ENCODE assay signal across 8 cellular contexts in genomic region chr19:36114763-36115452, GRCh38. TPM values are rescaled to one million over a fixed set of nuclear protein-coding genes. Genes with fewer than 3 reads are reported as not detected.
A peak's percentile ranks its signal among the peaks of the same experiment; 100 is the strongest.
DNase-seq lines count a peak whose midpoint lies in the region; ATAC-seq, FAIRE-seq and TF ChIP-seq lines count a peak whose summit lies in the region.

TSS of gene POLR2I (minus strand) at chr19:36114875. CDS start at chr19:36114856, 19 bp downstream.

- intact Hi-C loops in transverse colon (cut with DNase I; ENCODE audit: low total_unique reads), result no loop called here

- POLR2A ChIA-PET in T-cell (lab: Charles Lee), result interaction anchor here (0.6 to 0.9 kb wide), 4 partner anchors 99 to 1108 kb away, joined by 3 to 9 read pairs (median 4); partner anchors contain the start of genes ZNF146 (in 1 of the 2) and ZNF565 (in 1 of the 2)

- TF ChIP-seq POLR2A in GM12891 (IDR thresholded peaks at IDR 0.05; ENCODE audit: low read depth, low read length), result peak; percentile 75; the same call in 1 of the 2 replicates
- peak; percentile 78 for TF ChIP-seq POLR2A in transverse colon (IDR thresholded peaks at IDR 0.05)

- H3K4me1 ChIP-seq in cardiac muscle cell (ENCODE audit: low read depth) (no peaks in the 10 kb centered on the region), trophoblast cell (ENCODE audit: control insufficient read depth in 1 of 2, insufficient read depth in 2 of 2, low read length in 2 of 2) (peaks cover 14 to 16% of the 10 kb centered on the region in 2 experiments), transverse colon (peaks cover 11 to 30% (median 22%) of the 10 kb centered on the region in 4 donors)

- peak; percentile 80 for ATAC-seq in HG02840 (IDR thresholded peaks at IDR 0.05; ENCODE audit: low FRiP score, unreplicated experiment)
- peak; percentile 87 to 89 (median 88) for ATAC-seq in T-cell (replicated peaks in 1 of 4)

- H4K12ac ChIP-seq in trophoblast cell (ENCODE audit: low read depth, low read length), result peak within 1 kb of the TSS; percentile 70

- H2BK120ac ChIP-seq in trophoblast cell (ENCODE audit: insufficient read depth, low read length, poor library complexity), result peak within 1 kb of the TSS; percentile 40

- H3K4me3 Mint-ChIP-seq in T-cell, result peak within 1 kb of the TSS; percentile 87 to 94 (median 90)

- TF ChIP-seq CTCF in cardiac muscle cell (IDR thresholded peaks at IDR 0.05; ENCODE audit: low read depth, low read length), result no peak
- TF ChIP-seq CTCF in transverse colon (IDR thresholded peaks at IDR 0.05), result no peak

- H3K27me3 ChIP-seq in cardiac muscle cell, result no peaks in the 10 kb centered on the region
- H3K27me3 ChIP-seq in trophoblast cell (ENCODE audit: insufficient read depth, low read length), result no peaks in the 10 kb centered on the region
- H3K27me3 ChIP-seq in transverse colon, result no peaks in the 10 kb centered on the region

- H3K14ac ChIP-seq in trophoblast cell (ENCODE audit: low read length), result peak within 1 kb of the TSS; percentile 70

- H3K27me3 Mint-ChIP-seq in T-cell, result no peaks in the 10 kb centered on the region

- WGBS in adipose tissue, 3 donors, result 0% methylated on average over 59 of the region's 59 CpGs
- no CpG with 5 or more reads among the region's 59 CpGs for WGBS in trophoblast cell (ENCODE audit: extremely low coverage, insufficient coverage, insufficient read length)
- WGBS in transverse colon (ENCODE audit: low coverage in 1 of 2), 2 donors, result 0% methylated on average over 1 to 53 of the region's 59 CpGs

- H2BK12ac ChIP-seq in trophoblast cell (ENCODE audit: low read length), result no peak within 1 kb of the TSS

- peak within 1 kb of the TSS; percentile 73 for H3K4me3 ChIP-seq in cardiac muscle cell
- peak within 1 kb of the TSS; percentile 93 for H3K4me3 ChIP-seq in trophoblast cell (ENCODE audit: low read depth, low read length)
- peak within 1 kb of the TSS; percentile 62 to 71 (median 68) for H3K4me3 ChIP-seq in transverse colon

- peaks cover 31% of the 10 kb centered on the region for H3K36me3 Mint-ChIP-seq in T-cell

- H3K27ac Mint-ChIP-seq in T-cell, result peak within 1 kb of the TSS; percentile 96 to 97

- H4K8ac ChIP-seq in trophoblast cell (ENCODE audit: low read depth, low read length), result peak within 1 kb of the TSS; percentile 91

- no peak for TF ChIP-seq EP300 in transverse colon (IDR thresholded peaks at IDR 0.05; ENCODE audit: low read depth)

- in situ Hi-C loops in transverse colon (cut with MboI; ENCODE audit: low pct_ligation_motif_present in 1 of 4, low pct_unique_long_range_greater_than_20kb in 1 of 4, low sequenced_read_pairs in 3 of 4), result no loop called here

- no peak within 1 kb of the TSS for H2AK5ac ChIP-seq in trophoblast cell (ENCODE audit: low read length)

- CTCF ChIA-PET in T-cell (lab: Charles Lee), result interaction anchor here in 1 of 2 donors (0.5 to 1.8 kb wide), 6 partner anchors 12 to 1666 kb away, joined by 3 to 7 read pairs (median 3); no protein-coding TSS in a partner anchor

- peak within 1 kb of the TSS; percentile 90 for H2AFZ ChIP-seq in trophoblast cell (ENCODE audit: insufficient read depth, low read length, poor library complexity)

- FAIRE-seq in GM12891 (lab: Jason Lieb, UNC), result peak; percentile 99

- H3K79me1 ChIP-seq in trophoblast cell (ENCODE audit: low read length), result peaks cover 13% of the 10 kb centered on the region

- H3K18ac ChIP-seq in trophoblast cell (ENCODE audit: low read length), result peak within 1 kb of the TSS; percentile 67

- peaks cover 8% of the 10 kb centered on the region for H3K36me3 ChIP-seq in cardiac muscle cell
- H3K36me3 ChIP-seq in trophoblast cell (ENCODE audit: control insufficient read depth in 1 of 2, insufficient read depth in 2 of 2, low read length in 2 of 2), result peaks cover 29 to 36% of the 10 kb centered on the region in 2 experiments
- H3K36me3 ChIP-seq in transverse colon, result peaks cover 0 to 4% (median 0%) of the 10 kb centered on the region in 4 donors

- H3K4ac ChIP-seq in trophoblast cell (ENCODE audit: low read depth, low read length), result peak within 1 kb of the TSS; percentile 60

- H2BK5ac ChIP-seq in trophoblast cell (ENCODE audit: low read depth, low read length, poor library complexity), result no peak within 1 kb of the TSS

- H3K9me3 ChIP-seq in cardiac muscle cell (ENCODE audit: low read depth) (no peaks in the 10 kb centered on the region), trophoblast cell (ENCODE audit: insufficient read depth, low read depth, low read length) (no peaks in the 10 kb centered on the region), transverse colon (no peaks in the 10 kb centered on the region)

- H3K4me2 ChIP-seq in trophoblast cell (ENCODE audit: low read length), result peak within 1 kb of the TSS; percentile 93

- H3K79me2 ChIP-seq in trophoblast cell (ENCODE audit: control insufficient read depth, insufficient read depth, low read length, poor library complexity), result peaks cover 12% of the 10 kb centered on the region

- H3K9ac ChIP-seq in trophoblast cell (ENCODE audit: low read length), result peak within 1 kb of the TSS; percentile 76

- DNase-seq in GM12891 (ENCODE audit: insufficient read length, low spot score) (peak; percentile 96), NCI-H1436 treated with DMSO at 0.1 percent for 48 hours (lab: John Stamatoyannopoulos, UW) (peak; percentile 98), T-cell (peak; percentile 96 to 100 (median 99)), cardiac muscle cell (ENCODE audit: low read depth in 1 of 2, low spot score in 1 of 2) (peak; percentile 100), trophoblast cell (peak; percentile 100), transverse colon (peak; percentile 99)

- H3K4me1 Mint-ChIP-seq in T-cell, result peaks cover 45 to 48% (median 48%) of the 10 kb centered on the region in 3 donors

- H3K9me3 Mint-ChIP-seq in T-cell, result no peaks in the 10 kb centered on the region

- peak within 1 kb of the TSS; percentile 70 for H4K91ac ChIP-seq in trophoblast cell (ENCODE audit: low read depth, low read length)

- H3K27ac ChIP-seq in adipose tissue (ENCODE audit: low read depth, low read length) (peak within 1 kb of the TSS; percentile 13), cardiac muscle cell (peak within 1 kb of the TSS; percentile 71), trophoblast cell (ENCODE audit: low read depth, low read length) (peak within 1 kb of the TSS; percentile 79), transverse colon (peak within 1 kb of the TSS; percentile 87 to 94 (median 93))

- H3K23ac ChIP-seq in trophoblast cell (ENCODE audit: low read length), result no peak within 1 kb of the TSS

TF ChIP-seq in GM12891, 5 proteins besides CTCF, POLR2A, EP300 and RAD21:
- no peak for TF ChIP-seq SPI1 (IDR thresholded peaks at IDR 0.05; ENCODE audit: low read depth, low read length)
- TF ChIP-seq PAX5 (IDR thresholded peaks at IDR 0.05; ENCODE audit: insufficient read depth, low read length, severe bottlenecking), result no peak
- TF ChIP-seq TAF1 (IDR thresholded peaks at IDR 0.05; ENCODE audit: low read depth, low read length), result peak; percentile 68
- 0 out of 2 replicates have a peak, but pooled peaks have one; percentile 20 for TF ChIP-seq POU2F2 (IDR thresholded peaks at IDR 0.05; ENCODE audit: low read depth, low read length)
- peak; percentile 49 for TF ChIP-seq POLR2AphosphoS5 (IDR thresholded peaks at IDR 0.05; ENCODE audit: low read depth, low read length)
TF ChIP-seq in GM12891: peak in this region for 3.

RNA-seq across cellular contexts. Expression of gene POLR2I, which starts in this region (rescaled TPM):
- 160 TPM for polyA plus RNA-seq in GM12891 (2012; ENCODE audit: low read depth, missing spikeins)
- 10 to 100 TPM; 27.4 to 54.8 (median 50.7) TPM for total RNA-seq in T-cell
- 100 to 1,000 TPM in 1 of 3 donors, 10 to 100 TPM in 2; 48.8 to 103 (median 51.8) TPM for polyA plus RNA-seq in adipose tissue
- 64.5 and 130 TPM in 2 replicates for total RNA-seq in cardiac muscle cell
- 224 and 229 TPM in 2 replicates for polyA plus RNA-seq in cardiac muscle cell
- polyA plus RNA-seq in trophoblast cell (2013), result 112 and 114 TPM in 2 replicates
- 10 to 100 TPM in 3 of 4 donors, not detected in 1; 15.1 to 44.9 (median 44.0) TPM for total RNA-seq in transverse colon

Comparison
In these comparisons a context has a peak if more than half of its experiments do, and no peak if none do; other contexts are left out.
1. Peak in every context shown above with its lines: DNase-seq, ATAC-seq, H3K4me3 ChIP-seq and H3K27ac ChIP-seq.
2. H3K27ac ChIP-seq: peak in every context shown above with its lines; median percentile 93 in transverse colon; 79 in trophoblast cell; 71 in cardiac muscle cell; 13 in adipose tissue.